Comparison of ENCODE assay signal across 8 cellular contexts in genomic region chr13:27481766-27482165, GRCh38. TPM values are rescaled to one million over a fixed set of nuclear protein-coding genes. Genes with fewer than 3 reads are reported as not detected.
DNase-seq lines count a peak whose midpoint lies in the region; ATAC-seq and TF ChIP-seq lines count a peak whose summit lies in the region.

No MANE protein-coding gene starts in this region.

- H3K27ac ChIP-seq in heart left ventricle (no peak overlapping the region), adrenal gland (no peak overlapping the region), testis (no peak overlapping the region)

- no peak overlapping the region for H3K4me3 ChIP-seq in heart left ventricle
- no peak overlapping the region for H3K4me3 ChIP-seq in adrenal gland
- no peak overlapping the region for H3K4me3 ChIP-seq in testis

- no peak overlapping the region for H3K27ac Mint-ChIP-seq in T-helper 17 cell

- peaks cover 17% of the 10 kb centered on the region for H3K4me1 Mint-ChIP-seq in T-helper 17 cell

- H3K9me3 ChIP-seq in heart left ventricle (peaks cover 0 to 7% (median 0%) of the 10 kb centered on the region in 12 donors), adrenal gland (replicated peaks in 1 of 3) (no peaks in the 10 kb centered on the region), testis (no peaks in the 10 kb centered on the region), T-helper 17 cell (ENCODE audit: control insufficient read depth, low read length, poor library complexity, severe bottlenecking) (no peaks in the 10 kb centered on the region)

- H3K4me1 ChIP-seq in heart left ventricle, result peaks cover 0 to 5% (median 0%) of the 10 kb centered on the region in 12 donors
- H3K4me1 ChIP-seq in adrenal gland (replicated peaks in 1 of 2), result no peaks in the 10 kb centered on the region
- H3K4me1 ChIP-seq in testis, result no peaks in the 10 kb centered on the region

- 22 to 34% (median 25%) methylated on average over 10 to 11 of the region's 11 CpGs for WGBS in heart left ventricle, 4 donors
- WGBS in adrenal gland, 4 donors, result 23 to 51% (median 25%) methylated on average over 4 to 11 of the region's 11 CpGs
- 5 to 10% methylated on average over 11 of the region's 11 CpGs for WGBS in testis, 2 donors

- H3K36me3 ChIP-seq in heart left ventricle, result no peaks in the 10 kb centered on the region
- no peaks in the 10 kb centered on the region for H3K36me3 ChIP-seq in adrenal gland (replicated peaks in 1 of 2)
- no peaks in the 10 kb centered on the region for H3K36me3 ChIP-seq in testis (ENCODE audit: low read depth, missing control alignments)

- peak in 1 of 5 donors; percentile 67 for DNase-seq in heart left ventricle
- DNase-seq in cardiac septum (ENCODE audit: low spot score), result no peak
- peak; percentile 20 to 60 for DNase-seq in NCI-H526 (lab: John Stamatoyannopoulos, UW)
- peak; percentile 11 to 56 (median 40) for DNase-seq in adrenal gland
- DNase-seq in kidney glomerular epithelial cell (lab: John Stamatoyannopoulos, UW), result peak; percentile 1
- DNase-seq in testis, result peak; percentile 84
- no peak for DNase-seq in T-helper 17 cell

- peak in 3 of 4 donors; percentile 16 to 48 (median 45) for ATAC-seq in heart left ventricle
- ATAC-seq in GM21423 (IDR thresholded peaks at IDR 0.05; ENCODE audit: unreplicated experiment), result no peak
- ATAC-seq in T-helper 17 cell, result no peak

- TF ChIP-seq POLR2A in heart left ventricle (IDR thresholded peaks at IDR 0.05), result no peak
- no peak for TF ChIP-seq POLR2A in adrenal gland (IDR thresholded peaks at IDR 0.05)
- no peak for TF ChIP-seq POLR2A in testis (IDR thresholded peaks at IDR 0.05)

- TF ChIP-seq CTCF in heart left ventricle (IDR thresholded peaks at IDR 0.05), result peak; percentile 30 to 58 (median 45)
- peak in 5 of 6 experiments; percentile 36 to 57 (median 38) for TF ChIP-seq CTCF in adrenal gland (IDR thresholded peaks at IDR 0.05)
- TF ChIP-seq CTCF in testis (IDR thresholded peaks at IDR 0.05), result peak; percentile 20 to 64 (median 63)

- H3K27me3 Mint-ChIP-seq in T-helper 17 cell, result peaks cover 4% of the 10 kb centered on the region

- no peak overlapping the region for H3K4me3 Mint-ChIP-seq in T-helper 17 cell

- H3K27me3 ChIP-seq in heart left ventricle (peaks cover 0 to 15% (median 0%) of the 10 kb centered on the region in 9 donors), adrenal gland (no peaks in the 10 kb centered on the region), testis (no peaks in the 10 kb centered on the region)

- intact Hi-C loops in heart left ventricle (cut with DNase I) (no loop called here), cardiac septum (cut with DNase I) (no loop called here), adrenal gland (cut with DNase I) (no loop called here), testis (cut with DNase I; ENCODE audit: low total_unique reads) (no loop called here)

- H3K36me3 Mint-ChIP-seq in T-helper 17 cell (ENCODE audit: low read depth), result no peaks in the 10 kb centered on the region

RNA-seq across cellular contexts. Expression of gene MTIF3, which starts 31.4 kb away (rescaled TPM):
- total RNA-seq in heart left ventricle (100 to 1,000 TPM; 101 to 252 (median 123) TPM), cardiac septum (83.8 TPM), adrenal gland (100 to 1,000 TPM in 1 of 8 donors, 10 to 100 TPM in 7; 51.9 to 110 (median 74.1) TPM), testis (100 to 1,000 TPM in 1 of 2 donors, 10 to 100 TPM in 1; 87.6 to 141 TPM), T-helper 17 cell (10 to 100 TPM; 33.2 to 38.3 TPM)
- polyA plus RNA-seq in heart left ventricle (100 to 1,000 TPM; 136 to 257 TPM), adrenal gland (100 to 1,000 TPM in 2 of 3 donors, 10 to 100 TPM in 1; 89.6 to 181 (median 147) TPM), testis (ENCODE audit: insufficient read depth, low read depth, low replicate concordance) (94.2 TPM)

RNA-seq across cellular contexts. Expression of gene GTF3A, which starts 57.3 kb away (rescaled TPM):
- total RNA-seq in heart left ventricle (100 to 1,000 TPM; 138 to 387 (median 181) TPM), cardiac septum (167 TPM), adrenal gland (100 to 1,000 TPM in 3 of 8 donors, 10 to 100 TPM in 5; 55.2 to 265 (median 82.8) TPM), testis (10 to 100 TPM; 73.2 to 75.7 TPM), T-helper 17 cell (100 to 1,000 TPM; 164 to 171 TPM)
- polyA plus RNA-seq in heart left ventricle (100 to 1,000 TPM; 233 to 593 TPM), adrenal gland (100 to 1,000 TPM; 153 to 239 (median 168) TPM), testis (ENCODE audit: insufficient read depth, low read depth, low replicate concordance) (82.6 TPM)

Comparison
In these comparisons a context has a peak if more than half of its experiments do, and no peak if none do; other contexts are left out.
1. ATAC-seq: peak in heart left ventricle (3 of 4); none in GM21423 (single experiment) and T-helper 17 cell (single experiment).
2. DNase-seq: peak in NCI-H526 (2 of 2), adrenal gland (7 of 7), kidney glomerular epithelial cell (single experiment) and testis (single experiment); none in cardiac septum (single experiment) and T-helper 17 cell (0 of 3).
3. Peak in every context shown above with its lines, with median percentiles within 50 percentile points of each other: CTCF ChIP-seq.